1 cellular context compared by ENCODE assay signal in genomic region chr20:35619196-35620095, GRCh38.
TF ChIP-seq lines count a peak whose summit lies in the region.

No MANE protein-coding gene starts in this region.

TF ChIP-seq in GM12878, 131 proteins besides CTCF, POLR2A, EP300 and RAD21 (continues in another document):
- peak; percentile 67; the same call in 1 of the 2 replicates for TF ChIP-seq GATAD2B (conservative IDR thresholded peaks at IDR 0.05; ENCODE audit: low read depth)
- peak; percentile 90 for TF ChIP-seq NBN (IDR thresholded peaks at IDR 0.05)
- no peak for TF ChIP-seq CHD4 (IDR thresholded peaks at IDR 0.05)
- 0 out of 2 replicates have a peak, but pooled peaks have one; percentile 12 for TF ChIP-seq HCFC1 (IDR thresholded peaks at IDR 0.05; ENCODE audit: low read length)
- no peak for TF ChIP-seq ZBED1 (IDR thresholded peaks at IDR 0.05; ENCODE audit: borderline replicate concordance)
- TF ChIP-seq BCLAF1 (IDR thresholded peaks at IDR 0.05), result no peak
- TF ChIP-seq YBX1 (IDR thresholded peaks at IDR 0.05), result no peak
- peak; percentile 26 for TF ChIP-seq E4F1 (IDR thresholded peaks at IDR 0.05; ENCODE audit: borderline replicate concordance, partially characterized antibody)
- TF ChIP-seq LARP7 (IDR thresholded peaks at IDR 0.05), result peak; percentile 61; the same call in 1 of the 2 replicates
- TF ChIP-seq, protein P1, sequence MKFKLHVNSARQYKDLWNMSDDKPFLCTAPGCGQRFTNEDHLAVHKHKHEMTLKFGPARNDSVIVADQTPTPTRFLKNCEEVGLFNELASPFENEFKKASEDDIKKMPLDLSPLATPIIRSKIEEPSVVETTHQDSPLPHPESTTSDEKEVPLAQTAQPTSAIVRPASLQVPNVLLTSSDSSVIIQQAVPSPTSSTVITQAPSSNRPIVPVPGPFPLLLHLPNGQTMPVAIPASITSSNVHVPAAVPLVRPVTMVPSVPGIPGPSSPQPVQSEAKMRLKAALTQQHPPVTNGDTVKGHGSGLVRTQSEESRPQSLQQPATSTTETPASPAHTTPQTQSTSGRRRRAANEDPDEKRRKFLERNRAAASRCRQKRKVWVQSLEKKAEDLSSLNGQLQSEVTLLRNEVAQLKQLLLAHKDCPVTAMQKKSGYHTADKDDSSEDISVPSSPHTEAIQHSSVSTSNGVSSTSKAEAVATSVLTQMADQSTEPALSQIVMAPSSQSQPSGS (IDR thresholded peaks at IDR 0.05; ENCODE audit: low read length), result no peak
- TF ChIP-seq SP1 (IDR thresholded peaks at IDR 0.05; ENCODE audit: low read depth, low read length), result no peak
- TF ChIP-seq DPF2 (IDR thresholded peaks at IDR 0.05), result no peak
- peak; percentile 76 for TF ChIP-seq IKZF1 (conservative IDR thresholded peaks at IDR 0.05)
- no peak for TF ChIP-seq FOXM1 (IDR thresholded peaks at IDR 0.05; ENCODE audit: low read depth, low read length)
- TF ChIP-seq HSF1 (IDR thresholded peaks at IDR 0.05; ENCODE audit: low read depth, low read length), result no peak
- TF ChIP-seq, protein P2, sequence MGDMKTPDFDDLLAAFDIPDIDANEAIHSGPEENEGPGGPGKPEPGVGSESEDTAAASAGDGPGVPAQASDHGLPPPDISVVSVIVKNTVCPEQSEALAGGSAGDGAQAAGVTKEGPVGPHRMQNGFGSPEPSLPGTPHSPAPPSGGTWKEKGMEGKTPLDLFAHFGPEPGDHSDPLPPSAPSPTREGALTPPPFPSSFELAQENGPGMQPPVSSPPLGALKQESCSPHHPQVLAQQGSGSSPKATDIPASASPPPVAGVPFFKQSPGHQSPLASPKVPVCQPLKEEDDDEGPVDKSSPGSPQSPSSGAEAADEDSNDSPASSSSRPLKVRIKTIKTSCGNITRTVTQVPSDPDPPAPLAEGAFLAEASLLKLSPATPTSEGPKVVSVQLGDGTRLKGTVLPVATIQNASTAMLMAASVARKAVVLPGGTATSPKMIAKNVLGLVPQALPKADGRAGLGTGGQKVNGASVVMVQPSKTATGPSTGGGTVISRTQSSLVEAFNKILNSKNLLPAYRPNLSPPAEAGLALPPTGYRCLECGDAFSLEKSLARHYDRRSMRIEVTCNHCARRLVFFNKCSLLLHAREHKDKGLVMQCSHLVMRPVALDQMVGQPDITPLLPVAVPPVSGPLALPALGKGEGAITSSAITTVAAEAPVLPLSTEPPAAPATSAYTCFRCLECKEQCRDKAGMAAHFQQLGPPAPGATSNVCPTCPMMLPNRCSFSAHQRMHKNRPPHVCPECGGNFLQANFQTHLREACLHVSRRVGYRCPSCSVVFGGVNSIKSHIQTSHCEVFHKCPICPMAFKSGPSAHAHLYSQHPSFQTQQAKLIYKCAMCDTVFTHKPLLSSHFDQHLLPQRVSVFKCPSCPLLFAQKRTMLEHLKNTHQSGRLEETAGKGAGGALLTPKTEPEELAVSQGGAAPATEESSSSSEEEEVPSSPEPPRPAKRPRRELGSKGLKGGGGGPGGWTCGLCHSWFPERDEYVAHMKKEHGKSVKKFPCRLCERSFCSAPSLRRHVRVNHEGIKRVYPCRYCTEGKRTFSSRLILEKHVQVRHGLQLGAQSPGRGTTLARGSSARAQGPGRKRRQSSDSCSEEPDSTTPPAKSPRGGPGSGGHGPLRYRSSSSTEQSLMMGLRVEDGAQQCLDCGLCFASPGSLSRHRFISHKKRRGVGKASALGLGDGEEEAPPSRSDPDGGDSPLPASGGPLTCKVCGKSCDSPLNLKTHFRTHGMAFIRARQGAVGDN (IDR thresholded peaks at IDR 0.05), result no peak
- TF ChIP-seq HDAC6 (IDR thresholded peaks at IDR 0.05; ENCODE audit: unreplicated experiment), result no peak
- peak; percentile 79 for TF ChIP-seq RUNX3 (IDR thresholded peaks at IDR 0.05; ENCODE audit: low read length)
- TF ChIP-seq NR2F1 (conservative IDR thresholded peaks at IDR 0.05), result peak; percentile 93
- TF ChIP-seq BHLHE40 (IDR thresholded peaks at IDR 0.05; ENCODE audit: borderline replicate concordance in 1 of 2, low read depth in 2 of 2, low read length in 1 of 2), result peak; percentile 20 to 34; a peak in 1 of 4 replicates
- no peak for TF ChIP-seq RBBP5 (conservative IDR thresholded peaks at IDR 0.05)
- TF ChIP-seq EED (IDR thresholded peaks at IDR 0.05; ENCODE audit: low read depth), result no peak
- no peak for TF ChIP-seq USF2 (IDR thresholded peaks at IDR 0.05; ENCODE audit: borderline replicate concordance, low read depth, low read length)
- TF ChIP-seq SIX5 (IDR thresholded peaks at IDR 0.05; ENCODE audit: low read depth, low read length, severe bottlenecking), result no peak
- TF ChIP-seq EZH2 (IDR thresholded peaks at IDR 0.05; ENCODE audit: borderline replicate concordance, control insufficient read depth, low read depth, low read length), result no peak
- TF ChIP-seq, protein P3, sequence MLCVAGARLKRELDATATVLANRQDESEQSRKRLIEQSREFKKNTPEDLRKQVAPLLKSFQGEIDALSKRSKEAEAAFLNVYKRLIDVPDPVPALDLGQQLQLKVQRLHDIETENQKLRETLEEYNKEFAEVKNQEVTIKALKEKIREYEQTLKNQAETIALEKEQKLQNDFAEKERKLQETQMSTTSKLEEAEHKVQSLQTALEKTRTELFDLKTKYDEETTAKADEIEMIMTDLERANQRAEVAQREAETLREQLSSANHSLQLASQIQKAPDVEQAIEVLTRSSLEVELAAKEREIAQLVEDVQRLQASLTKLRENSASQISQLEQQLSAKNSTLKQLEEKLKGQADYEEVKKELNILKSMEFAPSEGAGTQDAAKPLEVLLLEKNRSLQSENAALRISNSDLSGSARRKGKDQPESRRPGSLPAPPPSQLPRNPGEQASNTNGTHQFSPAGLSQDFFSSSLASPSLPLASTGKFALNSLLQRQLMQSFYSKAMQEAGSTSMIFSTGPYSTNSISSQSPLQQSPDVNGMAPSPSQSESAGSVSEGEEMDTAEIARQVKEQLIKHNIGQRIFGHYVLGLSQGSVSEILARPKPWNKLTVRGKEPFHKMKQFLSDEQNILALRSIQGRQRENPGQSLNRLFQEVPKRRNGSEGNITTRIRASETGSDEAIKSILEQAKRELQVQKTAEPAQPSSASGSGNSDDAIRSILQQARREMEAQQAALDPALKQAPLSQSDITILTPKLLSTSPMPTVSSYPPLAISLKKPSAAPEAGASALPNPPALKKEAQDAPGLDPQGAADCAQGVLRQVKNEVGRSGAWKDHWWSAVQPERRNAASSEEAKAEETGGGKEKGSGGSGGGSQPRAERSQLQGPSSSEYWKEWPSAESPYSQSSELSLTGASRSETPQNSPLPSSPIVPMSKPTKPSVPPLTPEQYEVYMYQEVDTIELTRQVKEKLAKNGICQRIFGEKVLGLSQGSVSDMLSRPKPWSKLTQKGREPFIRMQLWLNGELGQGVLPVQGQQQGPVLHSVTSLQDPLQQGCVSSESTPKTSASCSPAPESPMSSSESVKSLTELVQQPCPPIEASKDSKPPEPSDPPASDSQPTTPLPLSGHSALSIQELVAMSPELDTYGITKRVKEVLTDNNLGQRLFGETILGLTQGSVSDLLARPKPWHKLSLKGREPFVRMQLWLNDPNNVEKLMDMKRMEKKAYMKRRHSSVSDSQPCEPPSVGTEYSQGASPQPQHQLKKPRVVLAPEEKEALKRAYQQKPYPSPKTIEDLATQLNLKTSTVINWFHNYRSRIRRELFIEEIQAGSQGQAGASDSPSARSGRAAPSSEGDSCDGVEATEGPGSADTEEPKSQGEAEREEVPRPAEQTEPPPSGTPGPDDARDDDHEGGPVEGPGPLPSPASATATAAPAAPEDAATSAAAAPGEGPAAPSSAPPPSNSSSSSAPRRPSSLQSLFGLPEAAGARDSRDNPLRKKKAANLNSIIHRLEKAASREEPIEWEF (IDR thresholded peaks at IDR 0.05; ENCODE audit: insufficient replicate concordance, low read depth, low read length), result no peak
- no peak for TF ChIP-seq MYB (IDR thresholded peaks at IDR 0.05; ENCODE audit: borderline replicate concordance, low read depth, low read length)
- TF ChIP-seq BMI1 (IDR thresholded peaks at IDR 0.05; ENCODE audit: borderline replicate concordance), result no peak
- no peak for TF ChIP-seq SUZ12 (IDR thresholded peaks at IDR 0.05; ENCODE audit: unreplicated experiment)
- TF ChIP-seq SUPT20H (IDR thresholded peaks at IDR 0.05; ENCODE audit: borderline replicate concordance, control insufficient read depth, low read depth, low read length), result no peak
- peak; percentile 38; the same call in 1 of the 2 replicates for TF ChIP-seq POLR2AphosphoS5 (IDR thresholded peaks at IDR 0.05; ENCODE audit: low read length)
- TF ChIP-seq IRF4 (IDR thresholded peaks at IDR 0.05; ENCODE audit: low read depth, low read length), result peak; percentile 46; the same call in 1 of the 2 replicates
- TF ChIP-seq, protein P4, sequence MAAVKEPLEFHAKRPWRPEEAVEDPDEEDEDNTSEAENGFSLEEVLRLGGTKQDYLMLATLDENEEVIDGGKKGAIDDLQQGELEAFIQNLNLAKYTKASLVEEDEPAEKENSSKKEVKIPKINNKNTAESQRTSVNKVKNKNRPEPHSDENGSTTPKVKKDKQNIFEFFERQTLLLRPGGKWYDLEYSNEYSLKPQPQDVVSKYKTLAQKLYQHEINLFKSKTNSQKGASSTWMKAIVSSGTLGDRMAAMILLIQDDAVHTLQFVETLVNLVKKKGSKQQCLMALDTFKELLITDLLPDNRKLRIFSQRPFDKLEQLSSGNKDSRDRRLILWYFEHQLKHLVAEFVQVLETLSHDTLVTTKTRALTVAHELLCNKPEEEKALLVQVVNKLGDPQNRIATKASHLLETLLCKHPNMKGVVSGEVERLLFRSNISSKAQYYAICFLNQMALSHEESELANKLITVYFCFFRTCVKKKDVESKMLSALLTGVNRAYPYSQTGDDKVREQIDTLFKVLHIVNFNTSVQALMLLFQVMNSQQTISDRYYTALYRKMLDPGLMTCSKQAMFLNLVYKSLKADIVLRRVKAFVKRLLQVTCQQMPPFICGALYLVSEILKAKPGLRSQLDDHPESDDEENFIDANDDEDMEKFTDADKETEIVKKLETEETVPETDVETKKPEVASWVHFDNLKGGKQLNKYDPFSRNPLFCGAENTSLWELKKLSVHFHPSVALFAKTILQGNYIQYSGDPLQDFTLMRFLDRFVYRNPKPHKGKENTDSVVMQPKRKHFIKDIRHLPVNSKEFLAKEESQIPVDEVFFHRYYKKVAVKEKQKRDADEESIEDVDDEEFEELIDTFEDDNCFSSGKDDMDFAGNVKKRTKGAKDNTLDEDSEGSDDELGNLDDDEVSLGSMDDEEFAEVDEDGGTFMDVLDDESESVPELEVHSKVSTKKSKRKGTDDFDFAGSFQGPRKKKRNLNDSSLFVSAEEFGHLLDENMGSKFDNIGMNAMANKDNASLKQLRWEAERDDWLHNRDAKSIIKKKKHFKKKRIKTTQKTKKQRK (IDR thresholded peaks at IDR 0.05; ENCODE audit: low read depth, low read length), result no peak
- TF ChIP-seq SREBF1 (IDR thresholded peaks at IDR 0.05; ENCODE audit: low read length), result no peak
- TF ChIP-seq ZZZ3 (IDR thresholded peaks at IDR 0.05; ENCODE audit: control insufficient read depth, insufficient read length, low read depth), result no peak
- no peak for TF ChIP-seq NRF1 (conservative IDR thresholded peaks at IDR 0.05; ENCODE audit: low read depth, low read length)
- TF ChIP-seq ZNF207 (IDR thresholded peaks at IDR 0.05; ENCODE audit: borderline replicate concordance), result no peak
- no peak for TF ChIP-seq RFX5 (IDR thresholded peaks at IDR 0.05; ENCODE audit: low read depth, low read length)
- no peak for TF ChIP-seq KAT2A (conservative IDR thresholded peaks at IDR 0.05; ENCODE audit: control insufficient read depth, low read depth, low read length)
